Comparison of ENCODE assay signal across 21 cellular contexts in the genomic region with DNA sequence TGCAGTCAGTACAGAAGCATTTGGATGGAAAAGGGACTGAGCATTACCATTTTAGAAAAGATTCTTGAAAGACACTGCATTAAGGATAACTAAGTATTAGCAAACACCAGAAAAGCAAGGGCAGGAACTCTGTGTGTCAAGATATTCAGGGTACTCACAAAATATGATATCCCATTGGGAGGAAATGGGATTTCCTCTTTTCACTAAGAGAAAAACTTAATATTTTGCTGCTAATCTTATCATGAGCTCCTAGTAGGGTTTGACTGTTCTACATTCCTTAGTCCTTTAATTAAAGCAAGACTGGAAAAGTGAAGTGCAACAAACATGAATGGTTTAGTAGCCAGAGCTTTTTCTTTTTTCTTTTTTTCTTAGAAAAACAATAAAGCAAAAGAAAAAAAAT.
"Had no signal": no experiment of that assay in that cellular context is flagged by ENCODE, and none has a peak within 500 bp of the region (broad histone marks: within the 10 kb centered on the region; RNA-seq: fewer than 3 reads in every experiment).

No MANE protein-coding gene starts in this region.

- H3K4me3 ChIP-seq: MG63, SJCRH30 had no signal

- H3K27ac ChIP-seq: RWPE1, SJCRH30 had no signal

- H3K9me3 ChIP-seq: MG63, SJCRH30 had no signal

- FAIRE-seq: HepG2 had no signal

- H3K36me3 ChIP-seq: MG63, SJCRH30 had no signal

- DNase-seq: IMR-90, Karpas-422, KG1, MG63, NCI-H1092 treated with DMSO at 0.1 percent for 48 hours, NCI-H1436, NCI-H187, NCI-H2029, NCI-H2081 treated with DMSO at 0.1 percent for 48 hours, NCI-H2171, NCI-H226, NCI-H446, NCI-H510A, NCI-H524 treated with DMSO at 0.1 percent for 48 hours, NCI-H774, SHP77 treated with DMSO at 0.1 percent for 48 hours, SJCRH30 had no signal

- H3K4me1 ChIP-seq: SJCRH30 had no signal

- H3K27me3 ChIP-seq: MG63, SJCRH30 had no signal

- ATAC-seq: HepG2, Panc1, SK-N-SH treated with all-trans-retinoic acid at 6 μM for 48 hours had no signal
